In genomic region chr12:119168721-119169120, GRCh38 we compare ENCODE assay signal across 27 cellular contexts. TPM values are rescaled to one million over a fixed set of nuclear protein-coding genes. Genes with fewer than 3 reads are reported as not detected.
"Had no signal": no experiment of that assay in that cellular context is flagged by ENCODE, and none has a peak within 500 bp of the region (broad histone marks: within the 10 kb centered on the region; RNA-seq: fewer than 3 reads in every experiment).

No MANE protein-coding gene starts in this region.

- H3K4me1 Mint-ChIP-seq: central memory CD8-positive, alpha-beta T cell; memory B cell; naive thymus-derived CD4-positive, alpha-beta T cell; nephron; stimulated activated naive CD8-positive, alpha-beta T cell treated with anti-CD3 and anti-CD28 coated beads, Interleukin-15, amount 100 ng/mL, for 72 hours had no signal

- H3K27ac ChIP-seq: colonic mucosa, epithelial cell of prostate, neural progenitor cell, psoas muscle, sigmoid colon, upper lobe of left lung had no signal

- H3K27me3 Mint-ChIP-seq: stimulated activated naive CD8-positive, alpha-beta T cell treated with anti-CD3 and anti-CD28 coated beads, Interleukin-15, amount 100 ng/mL, for 72 hours had no signal

- H3K9me3 ChIP-seq: colonic mucosa, mucosa of descending colon, psoas muscle, sigmoid colon, thyroid gland, upper lobe of left lung had no signal

- H3K27ac Mint-ChIP-seq: dendritic cell treated with granulocyte-macrophage colony-stimulating factor and Interleukin-4, amounts not matched to agents 40 ng/mL and 50 ng/mL, for 4 days; endodermal cell; memory B cell; naive thymus-derived CD4-positive, alpha-beta T cell; nephron; neural progenitor cell; stimulated activated naive CD8-positive, alpha-beta T cell treated with anti-CD3 and anti-CD28 coated beads, Interleukin-15, amount 100 ng/mL, for 72 hours had no signal

- H3K4me3 Mint-ChIP-seq: central memory CD8-positive, alpha-beta T cell; dendritic cell treated with granulocyte-macrophage colony-stimulating factor and Interleukin-4, amounts not matched to agents 40 ng/mL and 50 ng/mL, for 4 days; endodermal cell; memory B cell; naive thymus-derived CD4-positive, alpha-beta T cell; nephron; neural progenitor cell; stimulated activated naive CD8-positive, alpha-beta T cell treated with anti-CD3 and anti-CD28 coated beads, Interleukin-15, amount 100 ng/mL, for 72 hours had no signal

- H3K36me3 Mint-ChIP-seq: memory B cell; naive thymus-derived CD4-positive, alpha-beta T cell; neural progenitor cell had no signal

- H2AFZ ChIP-seq: neural progenitor cell had no signal

- H3K4me2 ChIP-seq: neural progenitor cell had no signal

- H3K36me3 ChIP-seq: colonic mucosa, neural progenitor cell, sigmoid colon, thyroid gland, upper lobe of left lung had no signal

- ATAC-seq: left lobe of liver; mucosa of descending colon; naive thymus-derived CD4-positive, alpha-beta T cell; psoas muscle; right cardiac atrium; stimulated activated naive CD8-positive, alpha-beta T cell treated with anti-CD3 and anti-CD28 coated beads, Interleukin-15, amount 100 ng/mL, for 72 hours had no signal

- H3K27me3 ChIP-seq: colonic mucosa, neural progenitor cell, thyroid gland, upper lobe of left lung had no signal

- H3K4me1 ChIP-seq: colonic mucosa, psoas muscle, sigmoid colon, upper lobe of left lung had no signal

- H3K4me3 ChIP-seq: colonic mucosa, lung, mucosa of descending colon, neural progenitor cell, psoas muscle, sigmoid colon, skin epidermis, thyroid gland, upper lobe of left lung had no signal

- H3K9ac ChIP-seq: neural progenitor cell had no signal

- DNase-seq: colonic mucosa; effector CD8-positive, alpha-beta T cell; endodermal cell; head of caudate nucleus; kidney; mucosa of descending colon; naive thymus-derived CD4-positive, alpha-beta T cell; posterior cingulate gyrus; psoas muscle; right cardiac atrium; sigmoid colon; stimulated activated CD4-positive, alpha-beta T cell treated with anti-CD3 and anti-CD28 coated beads, Interleukin-15, amount 100 ng/mL, for 24 hours; stimulated activated CD4-positive, alpha-beta T cell treated with anti-CD3 and anti-CD28 coated beads, Interleukin-4, amount 100 ng/mL, for 1 hour; stimulated activated CD8-positive, alpha-beta memory T cell treated with anti-CD3 and anti-CD28 coated beads, Interleukin-4, amount 100 ng/mL, for 48 hours; stimulated activated naive CD4-positive, alpha-beta T cell; stimulated activated naive CD8-positive, alpha-beta T cell treated with anti-CD3 and anti-CD28 coated beads, Interleukin-15, amount 100 ng/mL, for 72 hours; upper lobe of left lung had no signal

- H3K9me3 Mint-ChIP-seq: dendritic cell treated with granulocyte-macrophage colony-stimulating factor and Interleukin-4, amounts not matched to agents 40 ng/mL and 50 ng/mL, for 4 days; endodermal cell; nephron; neural progenitor cell had no signal

RNA-seq across cellular contexts. Expression of gene HSPB8, which starts 10.0 kb away (rescaled TPM):
- total RNA-seq: naive thymus-derived CD4-positive, alpha-beta T cell had no signal
- polyA plus RNA-seq: naive thymus-derived CD4-positive, alpha-beta T cell had no signal
